Comparison of ENCODE assay signal across 9 cellular contexts in the genomic region with DNA sequence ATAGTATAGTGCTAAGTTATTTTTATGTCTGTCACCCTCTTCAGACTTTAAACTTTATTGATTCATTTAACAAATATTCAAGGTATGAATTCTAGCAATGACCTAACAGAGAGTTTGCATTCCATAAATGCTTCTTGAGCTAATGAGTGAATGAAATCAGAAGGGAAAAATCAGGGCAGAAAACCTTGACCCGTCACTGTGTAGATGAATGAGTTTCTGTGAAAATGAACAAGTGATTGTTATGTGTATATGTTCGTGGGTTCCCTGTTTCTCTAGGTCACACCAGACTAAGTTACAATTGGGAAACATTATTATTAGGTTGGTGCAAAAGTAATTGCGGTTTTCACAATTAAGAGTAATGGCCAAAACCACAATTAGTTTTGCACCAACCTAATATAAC. TPM values are rescaled to one million over a fixed set of nuclear protein-coding genes. Genes with fewer than 3 reads are reported as not detected.
DNase-seq lines count a peak whose midpoint lies in the region; ATAC-seq lines count a peak whose summit lies in the region.
"Had no signal": no experiment of that assay in that cellular context is flagged by ENCODE, and none has a peak within 500 bp of the region (broad histone marks: within the 10 kb centered on the region; RNA-seq: fewer than 3 reads in every experiment).

No MANE protein-coding gene starts in this region.

- H3K36me3 Mint-ChIP-seq in activated CD4-positive, alpha-beta memory T cell treated with anti-CD3 and anti-CD28 coated beads for 36 hours = peaks cover 11% of the 10 kb centered on the region
- peaks cover 59% of the 10 kb centered on the region for H3K36me3 Mint-ChIP-seq in activated CD4-positive, alpha-beta memory T cell treated with anti-CD3 and anti-CD28 coated beads, Interleukin-2, amount 10 ng/mL, durations not matched to agents 7 days and 5 days (ENCODE audit: low read depth)
- H3K36me3 Mint-ChIP-seq in IgD-negative memory B cell = peaks cover 3% of the 10 kb centered on the region
- peaks cover 24% of the 10 kb centered on the region for H3K36me3 Mint-ChIP-seq in effector memory CD8-positive, alpha-beta T cell (ENCODE audit: insufficient read depth)
- peaks cover 34% of the 10 kb centered on the region for H3K36me3 Mint-ChIP-seq in stimulated activated effector memory CD8-positive, alpha-beta T cell treated with anti-CD3 and anti-CD28 coated beads, Interleukin-12 subunit alpha, Interleukin-12 subunit beta, amount 100 ng/mL, for 72 hours
- H3K36me3 Mint-ChIP-seq: naive B cell had no signal

- no peaks in the 10 kb centered on the region for H3K27me3 Mint-ChIP-seq in activated CD4-positive, alpha-beta memory T cell treated with anti-CD3 and anti-CD28 coated beads for 36 hours
- H3K27me3 Mint-ChIP-seq in activated CD4-positive, alpha-beta memory T cell treated with anti-CD3 and anti-CD28 coated beads, Interleukin-2, amount 10 ng/mL, durations not matched to agents 7 days and 5 days = no peaks in the 10 kb centered on the region
- no peaks in the 10 kb centered on the region for H3K27me3 Mint-ChIP-seq in IgD-negative memory B cell
- H3K27me3 Mint-ChIP-seq in effector memory CD8-positive, alpha-beta T cell = no peaks in the 10 kb centered on the region
- H3K27me3 Mint-ChIP-seq: naive B cell had no signal

- CTCF ChIA-PET in activated CD4-positive, alpha-beta memory T cell treated with anti-CD3 and anti-CD28 coated beads for 36 hours (lab: Charles Lee) = interaction anchor here (0.7 to 1.7 kb wide), 3 partner anchors 11 to 40 kb away, joined by 3 to 4 read pairs (median 3); no protein-coding TSS in a partner anchor
- CTCF ChIA-PET in activated CD4-positive, alpha-beta memory T cell treated with anti-CD3 and anti-CD28 coated beads, Interleukin-2, amount 10 ng/mL, durations not matched to agents 7 days and 5 days (lab: Charles Lee) = interaction anchor here (0.8 to 2.4 kb wide), 6 partner anchors 12 to 87 kb away, joined by 3 to 7 read pairs (median 4); no protein-coding TSS in a partner anchor

- no peak overlapping the region for H3K27ac ChIP-seq in caudate nucleus (ENCODE audit: low read depth, low read length)

- intact Hi-C loops in activated CD4-positive, alpha-beta memory T cell treated with anti-CD3 and anti-CD28 coated beads for 36 hours (cut with micrococcal nuclease) = no loop called here

- no peak for ATAC-seq in effector memory CD8-positive, alpha-beta T cell (replicated peaks)
- no peak for ATAC-seq in stimulated activated effector memory CD8-positive, alpha-beta T cell treated with anti-CD3 and anti-CD28 coated beads, Interleukin-12 subunit alpha, Interleukin-12 subunit beta, amount 100 ng/mL, for 72 hours
- no peak for ATAC-seq in GM21529 (IDR thresholded peaks at IDR 0.05; ENCODE audit: unreplicated experiment)
- ATAC-seq in GM18520 (IDR thresholded peaks at IDR 0.05; ENCODE audit: unreplicated experiment) = no peak

- H3K4me3 Mint-ChIP-seq in activated CD4-positive, alpha-beta memory T cell treated with anti-CD3 and anti-CD28 coated beads for 36 hours = no peak overlapping the region
- H3K4me3 Mint-ChIP-seq in activated CD4-positive, alpha-beta memory T cell treated with anti-CD3 and anti-CD28 coated beads, Interleukin-2, amount 10 ng/mL, durations not matched to agents 7 days and 5 days = no peak overlapping the region
- peak overlapping the region in 2 of 4 donors; percentile 78 to 84 for H3K4me3 Mint-ChIP-seq in IgD-negative memory B cell
- peak overlapping the region; percentile 73 to 77 for H3K4me3 Mint-ChIP-seq in effector memory CD8-positive, alpha-beta T cell
- peak overlapping the region; percentile 58 for H3K4me3 Mint-ChIP-seq in stimulated activated effector memory CD8-positive, alpha-beta T cell treated with anti-CD3 and anti-CD28 coated beads, Interleukin-12 subunit alpha, Interleukin-12 subunit beta, amount 100 ng/mL, for 72 hours

- no peaks in the 10 kb centered on the region for H3K9me3 Mint-ChIP-seq in activated CD4-positive, alpha-beta memory T cell treated with anti-CD3 and anti-CD28 coated beads for 36 hours
- no peaks in the 10 kb centered on the region for H3K9me3 Mint-ChIP-seq in activated CD4-positive, alpha-beta memory T cell treated with anti-CD3 and anti-CD28 coated beads, Interleukin-2, amount 10 ng/mL, durations not matched to agents 7 days and 5 days
- H3K9me3 Mint-ChIP-seq in IgD-negative memory B cell = no peaks in the 10 kb centered on the region
- H3K9me3 Mint-ChIP-seq in effector memory CD8-positive, alpha-beta T cell = no peaks in the 10 kb centered on the region
- no peaks in the 10 kb centered on the region for H3K9me3 Mint-ChIP-seq in stimulated activated effector memory CD8-positive, alpha-beta T cell treated with anti-CD3 and anti-CD28 coated beads, Interleukin-12 subunit alpha, Interleukin-12 subunit beta, amount 100 ng/mL, for 72 hours

- POLR2A ChIA-PET in activated CD4-positive, alpha-beta memory T cell treated with anti-CD3 and anti-CD28 coated beads for 36 hours (lab: Charles Lee) = interaction anchor here (1.0 to 2.4 kb wide), 3 partner anchors 21 to 29 kb away, joined by 6 to 10 read pairs (median 6); no protein-coding TSS in a partner anchor
- POLR2A ChIA-PET in activated CD4-positive, alpha-beta memory T cell treated with anti-CD3 and anti-CD28 coated beads, Interleukin-2, amount 10 ng/mL, durations not matched to agents 7 days and 5 days (lab: Charles Lee) = interaction anchor here (0.9 to 2.2 kb wide), 10 partner anchors 9 to 38 kb away, joined by 3 to 14 read pairs (median 6); a partner anchor contains a TSS

- H3K27ac Mint-ChIP-seq in activated CD4-positive, alpha-beta memory T cell treated with anti-CD3 and anti-CD28 coated beads for 36 hours = peak overlapping the region; percentile 19
- no peak overlapping the region for H3K27ac Mint-ChIP-seq in activated CD4-positive, alpha-beta memory T cell treated with anti-CD3 and anti-CD28 coated beads, Interleukin-2, amount 10 ng/mL, durations not matched to agents 7 days and 5 days
- H3K27ac Mint-ChIP-seq in IgD-negative memory B cell = peak overlapping the region in 2 of 3 donors; percentile 39 to 84
- H3K27ac Mint-ChIP-seq in effector memory CD8-positive, alpha-beta T cell = peak overlapping the region; percentile 39 to 54
- peak overlapping the region; percentile 67 for H3K27ac Mint-ChIP-seq in stimulated activated effector memory CD8-positive, alpha-beta T cell treated with anti-CD3 and anti-CD28 coated beads, Interleukin-12 subunit alpha, Interleukin-12 subunit beta, amount 100 ng/mL, for 72 hours

- H3K4me1 Mint-ChIP-seq in activated CD4-positive, alpha-beta memory T cell treated with anti-CD3 and anti-CD28 coated beads for 36 hours (ENCODE audit: low read depth) = peaks cover 85% of the 10 kb centered on the region
- peaks cover 68% of the 10 kb centered on the region for H3K4me1 Mint-ChIP-seq in activated CD4-positive, alpha-beta memory T cell treated with anti-CD3 and anti-CD28 coated beads, Interleukin-2, amount 10 ng/mL, durations not matched to agents 7 days and 5 days
- peaks cover 53 to 72% (median 64%) of the 10 kb centered on the region in 3 donors for H3K4me1 Mint-ChIP-seq in IgD-negative memory B cell
- peaks cover 76 to 90% of the 10 kb centered on the region in 2 donors for H3K4me1 Mint-ChIP-seq in effector memory CD8-positive, alpha-beta T cell (ENCODE audit: low read depth in 2 of 2)
- H3K4me1 Mint-ChIP-seq in stimulated activated effector memory CD8-positive, alpha-beta T cell treated with anti-CD3 and anti-CD28 coated beads, Interleukin-12 subunit alpha, Interleukin-12 subunit beta, amount 100 ng/mL, for 72 hours = peaks cover 74% of the 10 kb centered on the region

- DNase-seq in activated CD4-positive, alpha-beta memory T cell treated with anti-CD3 and anti-CD28 coated beads for 36 hours = no peak
- no peak for DNase-seq in activated CD4-positive, alpha-beta memory T cell treated with anti-CD3 and anti-CD28 coated beads, Interleukin-2, amount 10 ng/mL, durations not matched to agents 7 days and 5 days
- DNase-seq in effector memory CD8-positive, alpha-beta T cell = no peak
- no peak for DNase-seq in stimulated activated effector memory CD8-positive, alpha-beta T cell treated with anti-CD3 and anti-CD28 coated beads, Interleukin-12 subunit alpha, Interleukin-12 subunit beta, amount 100 ng/mL, for 72 hours (ENCODE audit: low spot score in 2 of 2)
- no peak for DNase-seq in caudate nucleus (lab: John Stamatoyannopoulos, UW)
- DNase-seq: naive B cell had no signal

RNA-seq across cellular contexts. Expression of a gene that starts 30.1 kb away (rescaled TPM):
- total RNA-seq in activated CD4-positive, alpha-beta memory T cell treated with anti-CD3 and anti-CD28 coated beads for 36 hours = 10 to 100 TPM; 50.1 to 52.1 TPM
- total RNA-seq in activated CD4-positive, alpha-beta memory T cell treated with anti-CD3 and anti-CD28 coated beads, Interleukin-2, amount 10 ng/mL, durations not matched to agents 7 days and 5 days = 10 to 100 TPM; 80.9 to 82.2 TPM
- 66.4 TPM for polyA plus RNA-seq in IgD-negative memory B cell

Comparison
In these comparisons a context has a peak if more than half of its experiments do, and no peak if none do; other contexts are left out.
1. H3K4me3 Mint-ChIP-seq: peak in effector memory CD8-positive, alpha-beta T cell (2 of 2) and stimulated activated effector memory CD8-positive, alpha-beta T cell treated with anti-CD3 and anti-CD28 coated beads, Interleukin-12 subunit alpha, Interleukin-12 subunit beta, amount 100 ng/mL, for 72 hours (single experiment); none in activated CD4-positive, alpha-beta memory T cell treated with anti-CD3 and anti-CD28 coated beads for 36 hours (single experiment) and activated CD4-positive, alpha-beta memory T cell treated with anti-CD3 and anti-CD28 coated beads, Interleukin-2, amount 10 ng/mL, durations not matched to agents 7 days and 5 days (single experiment).